8 cellular contexts compared by ENCODE assay signal in genomic region chr6:166572370-166573261, GRCh38. TPM values are rescaled to one million over a fixed set of nuclear protein-coding genes. Genes with fewer than 3 reads are reported as not detected.
A peak's percentile ranks its signal among the peaks of the same experiment; 100 is the strongest.
DNase-seq lines count a peak whose midpoint lies in the region; ATAC-seq and TF ChIP-seq lines count a peak whose summit lies in the region.

No MANE protein-coding gene starts in this region.

- H3K27ac ChIP-seq in RWPE1, result peak overlapping the region; percentile 70

- no peak overlapping the region for H3K4me3 ChIP-seq in foreskin fibroblast (ENCODE audit: low read depth in 1 of 2, low read length in 2 of 2)

- DNase-seq in RWPE1 (ENCODE audit: low spot score) (no peak), foreskin fibroblast (peak; percentile 52 to 75), renal cortical epithelial cell (ENCODE audit: low read depth) (peak; percentile 49), cerebellar nuclear complex (lab: John Stamatoyannopoulos, UW) (no peak), NCI-H82 (lab: John Stamatoyannopoulos, UW) (no peak), superior temporal gyrus (ENCODE audit: extremely low spot score) (no peak)

- TF ChIP-seq CTCF in RWPE1 (conservative IDR thresholded peaks at IDR 0.05; ENCODE audit: low read depth), result no peak
- TF ChIP-seq CTCF in foreskin fibroblast (IDR thresholded peaks at IDR 0.05; ENCODE audit: low read depth, low read length), result no peak

- CTCF ChIA-PET in RWPE1 (lab: Yijun Ruan, JAX), result interaction anchor here (0.6 kb wide), 1 partner anchor 57 kb away, joined by 3 read pairs; no protein-coding TSS in a partner anchor

- POLR2A ChIA-PET in RWPE1 (lab: Yijun Ruan, JAX; ENCODE audit: low non-redundant PET), result no interaction called here

- peak; percentile 87 for ATAC-seq in GM18868 (IDR thresholded peaks at IDR 0.05; ENCODE audit: unreplicated experiment)
- no peak for ATAC-seq in GM18870 (IDR thresholded peaks at IDR 0.05; ENCODE audit: unreplicated experiment)

RNA-seq across cellular contexts. Expression of gene RAMACL, which starts 13.9 kb away (rescaled TPM):
- 0.35 and 0.75 TPM in 2 replicates for total RNA-seq in renal cortical epithelial cell

RNA-seq across cellular contexts. Expression of gene RPS6KA2, which starts 54.4 kb away (rescaled TPM):
- total RNA-seq in renal cortical epithelial cell, result 30.9 and 34.9 TPM in 2 replicates

Comparison
In these comparisons a context has a peak if more than half of its experiments do, and no peak if none do; other contexts are left out.
1. DNase-seq: peak in foreskin fibroblast (2 of 2) and renal cortical epithelial cell (single experiment); none in RWPE1 (single experiment), cerebellar nuclear complex (0 of 2), NCI-H82 (single experiment) and superior temporal gyrus (single experiment).